ENCODE assay signal across 1 cellular context in genomic region chr6:106907754-106908153, GRCh38.
TF ChIP-seq lines count a peak whose summit lies in the region.

No MANE protein-coding gene starts in this region.

TF ChIP-seq in H1, 55 proteins besides CTCF, POLR2A, EP300 and RAD21:
- TF ChIP-seq BRCA1 (IDR thresholded peaks at IDR 0.05; ENCODE audit: low read depth, low read length) (no peak), EZH2 (IDR thresholded peaks at IDR 0.05; ENCODE audit: low read depth, low read length, severe bottlenecking) (no peak), SP1 (IDR thresholded peaks at IDR 0.05; ENCODE audit: low read depth, low read length) (no peak), GTF2F1 (IDR thresholded peaks at IDR 0.05; ENCODE audit: borderline replicate concordance, low read depth, low read length) (no peak), CBX5 (IDR thresholded peaks at IDR 0.05; ENCODE audit: low read depth, low read length) (no peak), JUN (IDR thresholded peaks at IDR 0.05; ENCODE audit: low read depth, low read length) (no peak), BACH1 (IDR thresholded peaks at IDR 0.05; ENCODE audit: low read length) (no peak), CHD2 (IDR thresholded peaks at IDR 0.05; ENCODE audit: low read length) (no peak), YY1 (IDR thresholded peaks at IDR 0.05; ENCODE audit: low read depth, low read length) (no peak), SRF (IDR thresholded peaks at IDR 0.05; ENCODE audit: low read depth, low read length) (no peak), CTBP2 (IDR thresholded peaks at IDR 0.05; ENCODE audit: borderline replicate concordance, insufficient read depth, insufficient read length, low read length) (no peak), TEAD4 (IDR thresholded peaks at IDR 0.05; ENCODE audit: low read depth, low read length) (no peak), E2F6 (IDR thresholded peaks at IDR 0.05) (no peak), KDM4A (IDR thresholded peaks at IDR 0.05; ENCODE audit: low read depth, low read length, severe bottlenecking) (no peak), SIX5 (IDR thresholded peaks at IDR 0.05; ENCODE audit: low read depth, low read length) (no peak), TBP (IDR thresholded peaks at IDR 0.05; ENCODE audit: low read depth, low read length) (no peak), CREB1 (IDR thresholded peaks at IDR 0.05) (no peak), ZNF274 (IDR thresholded peaks at IDR 0.05; ENCODE audit: borderline replicate concordance, extremely low read depth, low read length) (no peak), RNF2 (IDR thresholded peaks at IDR 0.05; ENCODE audit: borderline replicate concordance, low read depth, low read length, missing control alignments, poor library complexity, severe bottlenecking) (no peak), KDM5A (IDR thresholded peaks at IDR 0.05; ENCODE audit: low read length) (no peak)
